In genomic region chr1:60073605-60074278, GRCh38 we compare ENCODE assay signal across 16 cellular contexts. TPM values are rescaled to one million over a fixed set of nuclear protein-coding genes. Genes with fewer than 3 reads are reported as not detected.
DNase-seq lines count a peak whose midpoint lies in the region; ATAC-seq and TF ChIP-seq lines count a peak whose summit lies in the region.
"Had no signal": no experiment of that assay in that cellular context is flagged by ENCODE, and none has a peak within 500 bp of the region (broad histone marks: within the 10 kb centered on the region; RNA-seq: fewer than 3 reads in every experiment).

Gene C1orf87, minus strand, starts transcription at chr1:60073770. Its CDS starts 1,127 bp downstream, at chr1:60072643.

- BruUV-seq in A673 (replicated peaks; lab: Mats Ljungman, UMichigan), result no TSS peak

- H3K27me3 ChIP-seq in lower lobe of right lung (ENCODE audit: low read depth) (peaks cover 16% of the 10 kb centered on the region), A673 (replicated peaks; ENCODE audit: insufficient read depth, low read depth, low read length, poor library complexity) (peaks cover 15% of the 10 kb centered on the region)

- intact Hi-C loops in lower lobe of right lung (cut with DNase I), result no loop called here
- intact Hi-C loops in A673 (cut with micrococcal nuclease; ENCODE audit: unreplicated experiment), result no loop called here

- peak; percentile 51 to 80 for ATAC-seq in lower lobe of right lung

- peak within 1 kb of the TSS; percentile 20 for H3K4me3 ChIP-seq in epithelial cell of proximal tubule (ENCODE audit: low read depth, low read length)
- H3K4me3 ChIP-seq in lower lobe of right lung, result peak within 1 kb of the TSS; percentile 20
- no peak within 1 kb of the TSS for H3K4me3 ChIP-seq in A673 (ENCODE audit: low read depth, low read length, poor library complexity, severe bottlenecking)
- H3K4me3 ChIP-seq: coronary artery had no signal

- no peaks in the 10 kb centered on the region for H3K9me3 ChIP-seq in lower lobe of right lung
- H3K9me3 ChIP-seq in A673 (ENCODE audit: low read depth, low read length, poor library complexity, severe bottlenecking), result no peaks in the 10 kb centered on the region

- H3K27ac ChIP-seq in lower lobe of right lung, result no peak within 1 kb of the TSS
- H3K27ac ChIP-seq in A673 (ENCODE audit: low read depth, low read length, poor library complexity, severe bottlenecking), result no peak within 1 kb of the TSS
- H3K27ac ChIP-seq: coronary artery had no signal

- CTCF ChIA-PET in A673 (lab: Charles Lee), result no interaction called here

- no peak for TF ChIP-seq CTCF in epithelial cell of proximal tubule (conservative IDR thresholded peaks at IDR 0.05; ENCODE audit: low read depth, low read length)
- no peak for TF ChIP-seq CTCF in lower lobe of right lung (IDR thresholded peaks at IDR 0.05)
- TF ChIP-seq CTCF in A673 (conservative IDR thresholded peaks at IDR 0.05; ENCODE audit: low read depth, low read length), result no peak

- peak; percentile 76 for DNase-seq in DMS53 (lab: John Stamatoyannopoulos, UW)
- peak; percentile 8 for DNase-seq in NCI-H510A (lab: John Stamatoyannopoulos, UW)
- DNase-seq in epithelial cell of proximal tubule (ENCODE audit: low read depth), result no peak
- peak; percentile 54 for DNase-seq in lower lobe of right lung
- DNase-seq in dermis blood vessel endothelial cell, result no peak
- DNase-seq in activated CD4-positive, CD25-positive, alpha-beta regulatory T cell treated with anti-CD3 and anti-CD28 coated beads, Interleukin-2, amount 50 U/mL, for 72 hours, result no peak
- DNase-seq in NCI-H2107 (lab: John Stamatoyannopoulos, UW), result no peak
- DNase-seq in A673 (ENCODE audit: low spot score), result no peak
- DNase-seq: activated naive CD4-positive, alpha-beta T cell treated with anti-CD3 and anti-CD28 coated beads, Interleukin-2, amount 50 U/mL, for 16 hours; foreskin melanocyte; GOT3; NCI-H446; T1000 had no signal

- no peaks in the 10 kb centered on the region for H3K36me3 ChIP-seq in lower lobe of right lung
- H3K36me3 ChIP-seq in A673 (ENCODE audit: insufficient read depth, low read length, poor library complexity, severe bottlenecking), result no peaks in the 10 kb centered on the region

- no peaks in the 10 kb centered on the region for H3K4me1 ChIP-seq in lower lobe of right lung
- no peaks in the 10 kb centered on the region for H3K4me1 ChIP-seq in A673 (ENCODE audit: insufficient read depth, low read length, poor library complexity, severe bottlenecking)

- POLR2A ChIA-PET in A673 (lab: Charles Lee; ENCODE audit: low non-redundant PET), result no interaction called here

RNA-seq across cellular contexts. Expression of gene C1orf87, which starts in this region (rescaled TPM):
- total RNA-seq in epithelial cell of proximal tubule, result 0.17 TPM in 1 of 2 replicates, not detected in the other
- 7.4 TPM for total RNA-seq in lower lobe of right lung
- total RNA-seq in dermis blood vessel endothelial cell, result not detected in 2 replicates
- not detected in 2 replicates for total RNA-seq in A673 (2021)
- total RNA-seq: B cell, Daoy had no signal

Comparison
In these comparisons a context has a peak if more than half of its experiments do, and no peak if none do; other contexts are left out.
1. DNase-seq: peak in DMS53 (single experiment), NCI-H510A (single experiment) and lower lobe of right lung (single experiment); none in epithelial cell of proximal tubule (single experiment), dermis blood vessel endothelial cell (single experiment), activated CD4-positive, CD25-positive, alpha-beta regulatory T cell treated with anti-CD3 and anti-CD28 coated beads, Interleukin-2, amount 50 U/mL, for 72 hours (single experiment), NCI-H2107 (single experiment) and A673 (single experiment).